ENCODE assay signal across 8 cellular contexts in genomic region chr7:8418627-8419245, GRCh38. TPM values are rescaled to one million over a fixed set of nuclear protein-coding genes. Genes with fewer than 3 reads are reported as not detected.
DNase-seq lines count a peak whose midpoint lies in the region; ATAC-seq and TF ChIP-seq lines count a peak whose summit lies in the region.

No MANE protein-coding gene starts in this region.

- DNase-seq in activated T-cell treated with anti-CD3 and anti-CD28 coated beads for 24 hours (ENCODE audit: low read depth) (peak; percentile 34), Karpas-422 (peak; percentile 85), RPMI8226 (peak; percentile 85), cerebellar cortex (ENCODE audit: low spot score) (peak; percentile 82), lung (ENCODE audit: low spot score) (peak; percentile 39), transverse colon (peak; percentile 31)
- no peak for DNase-seq in activated T-cell treated with anti-CD3 and anti-CD28 coated beads, Interleukin-2, amount 50 U/mL, for 24 hours

- no peak for TF ChIP-seq EP300 in transverse colon (IDR thresholded peaks at IDR 0.05; ENCODE audit: low read depth)

- TF ChIP-seq CTCF in lung (IDR thresholded peaks at IDR 0.05; ENCODE audit: control extremely low read depth, extremely low read depth) (peak; percentile 32), transverse colon (IDR thresholded peaks at IDR 0.05) (peak; percentile 55 to 71 (median 66))

- no peak overlapping the region for H3K9ac ChIP-seq in Karpas-422 (ENCODE audit: low read length)

- no peak for TF ChIP-seq POLR2A in transverse colon (IDR thresholded peaks at IDR 0.05)

- H3K27me3 ChIP-seq in Karpas-422 (ENCODE audit: low read length) (no peaks in the 10 kb centered on the region), lung (ENCODE audit: control insufficient read depth, insufficient read depth) (no peaks in the 10 kb centered on the region), transverse colon (peaks cover 6% of the 10 kb centered on the region)

- in situ Hi-C loops in transverse colon (cut with MboI; ENCODE audit: low pct_ligation_motif_present in 1 of 4, low pct_unique_long_range_greater_than_20kb in 1 of 4, low sequenced_read_pairs in 3 of 4), result loop anchor here in 3 of 4 donors (10.0 to 25.0 kb wide), 2 partner anchors 1994 to 1996 kb away; no protein-coding TSS in a partner anchor

- no peaks in the 10 kb centered on the region for H3K4me1 ChIP-seq in Karpas-422 (ENCODE audit: low read length)
- no peaks in the 10 kb centered on the region for H3K4me1 ChIP-seq in lung (ENCODE audit: control insufficient read depth in 2 of 2, insufficient read depth in 2 of 2, low read length in 2 of 2)
- H3K4me1 ChIP-seq in transverse colon, result no peaks in the 10 kb centered on the region

- no peaks in the 10 kb centered on the region for H3K9me2 ChIP-seq in Karpas-422 (replicated peaks; ENCODE audit: insufficient read depth, low read length)

- H3K9me3 ChIP-seq in Karpas-422 (ENCODE audit: low read length) (no peaks in the 10 kb centered on the region), lung (ENCODE audit: control insufficient read depth in 2 of 2, insufficient read depth in 1 of 2, low read length in 1 of 2) (no peaks in the 10 kb centered on the region), transverse colon (no peaks in the 10 kb centered on the region)

- H3K4me3 ChIP-seq in Karpas-422 (ENCODE audit: low read length) (no peak overlapping the region), lung (no peak overlapping the region), transverse colon (no peak overlapping the region)

- H2AFZ ChIP-seq in Karpas-422 (ENCODE audit: low read length), result no peak overlapping the region

- 0% methylated on average over 1 of the region's 1 CpG for WGBS in lung, 2 donors
- WGBS in transverse colon (ENCODE audit: low coverage in 1 of 2), 2 donors, result 0% methylated on average over 1 of the region's 1 CpG

- H3K27ac Mint-ChIP-seq in activated T-cell treated with anti-CD3 and anti-CD28 coated beads, Interleukin-2, amount 50 U/mL, for 24 hours, result no peak overlapping the region

- peaks cover 4% of the 10 kb centered on the region for H3K27me3 Mint-ChIP-seq in activated T-cell treated with anti-CD3 and anti-CD28 coated beads, Interleukin-2, amount 50 U/mL, for 24 hours

- H3K4me1 Mint-ChIP-seq in activated T-cell treated with anti-CD3 and anti-CD28 coated beads, Interleukin-2, amount 50 U/mL, for 24 hours (ENCODE audit: low read depth), result no peaks in the 10 kb centered on the region

- H3K4me3 Mint-ChIP-seq in activated T-cell treated with anti-CD3 and anti-CD28 coated beads, Interleukin-2, amount 50 U/mL, for 24 hours, result no peak overlapping the region

- intact Hi-C loops in transverse colon (cut with DNase I; ENCODE audit: low total_unique reads), result no loop called here

- H3K9me3 Mint-ChIP-seq in activated T-cell treated with anti-CD3 and anti-CD28 coated beads, Interleukin-2, amount 50 U/mL, for 24 hours, result no peaks in the 10 kb centered on the region

- ATAC-seq in GM21723 (IDR thresholded peaks at IDR 0.05; ENCODE audit: unreplicated experiment), result peak; percentile 93
- no peak for ATAC-seq in lung (ENCODE audit: insufficient read depth, low FRiP score)

- H3K4me2 ChIP-seq in Karpas-422 (ENCODE audit: low read depth, low read length, poor library complexity, severe bottlenecking), result no peak overlapping the region

- H3K36me3 ChIP-seq in Karpas-422 (ENCODE audit: insufficient read depth, low read length) (no peaks in the 10 kb centered on the region), lung (ENCODE audit: control insufficient read depth in 2 of 2, insufficient read depth in 2 of 2, low read length in 2 of 2) (no peaks in the 10 kb centered on the region), transverse colon (no peaks in the 10 kb centered on the region)

- no peaks in the 10 kb centered on the region for H3K36me3 Mint-ChIP-seq in activated T-cell treated with anti-CD3 and anti-CD28 coated beads, Interleukin-2, amount 50 U/mL, for 24 hours (ENCODE audit: low read depth)

- H3K27ac ChIP-seq in Karpas-422 (ENCODE audit: low read length), result no peak overlapping the region
- H3K27ac ChIP-seq in lung (ENCODE audit: low read depth in 1 of 2, low read length in 1 of 2), result no peak overlapping the region
- no peak overlapping the region for H3K27ac ChIP-seq in transverse colon

- no peaks in the 10 kb centered on the region for H3K79me2 ChIP-seq in Karpas-422 (ENCODE audit: low read length)

- no peaks in the 10 kb centered on the region for H4K20me1 ChIP-seq in Karpas-422 (ENCODE audit: insufficient read depth, low read depth, low read length)

RNA-seq across cellular contexts. Expression of gene NXPH1, which starts 14.7 kb away (rescaled TPM):
- not detected in 2 replicates for total RNA-seq in Karpas-422 (2014; rRNA removed; shearing (Covaris generic); ENCODE audit: low replicate concordance)
- total RNA-seq in lung (under 1 TPM; 0.09 to 0.17 TPM), transverse colon (not detected)
- not detected for polyA plus RNA-seq in lung
